Comparison of ENCODE assay signal across 21 cellular contexts in the genomic region with DNA sequence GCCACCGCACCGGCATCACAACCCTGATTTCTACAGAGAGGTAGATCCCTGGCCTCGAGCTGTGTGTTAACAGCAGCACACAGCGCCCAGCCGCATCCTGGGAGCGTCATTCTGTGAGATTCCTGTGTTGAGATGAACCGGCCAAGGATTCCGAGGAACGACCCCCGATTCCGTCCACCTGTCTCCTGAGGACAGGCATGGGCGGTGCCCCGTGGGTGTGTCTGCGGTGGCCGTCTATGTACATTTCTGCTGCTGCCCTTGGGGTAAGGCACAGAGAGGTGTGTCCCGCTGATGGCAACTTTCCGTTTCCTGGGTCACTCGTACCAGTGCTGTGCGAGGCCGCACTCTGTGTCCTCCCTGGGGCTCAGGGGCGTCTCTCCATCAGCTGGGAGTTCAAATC. TPM values are rescaled to one million over a fixed set of nuclear protein-coding genes. Genes with fewer than 3 reads are reported as not detected.
A peak's percentile ranks its signal among the peaks of the same experiment; 100 is the strongest.
DNase-seq lines count a peak whose midpoint lies in the region; ATAC-seq and TF ChIP-seq lines count a peak whose summit lies in the region.
"Had no signal": no experiment of that assay in that cellular context is flagged by ENCODE, and none has a peak within 500 bp of the region (broad histone marks: within the 10 kb centered on the region; RNA-seq: fewer than 3 reads in every experiment).

No MANE protein-coding gene starts in this region.

- H3K4me3 Mint-ChIP-seq in WTC11: no peak overlapping the region
- no peak overlapping the region for H3K4me3 Mint-ChIP-seq in activated naive CD8-positive, alpha-beta T cell treated with anti-CD3 and anti-CD28 coated beads, Interleukin-2, amount 50 U/mL, for 24 hours
- H3K4me3 Mint-ChIP-seq in activated CD4-positive, alpha-beta T cell treated with anti-CD3 and anti-CD28 coated beads, Interleukin-2, amount 10 ng/mL, durations not matched to agents 7 days and 5 days: no peak overlapping the region
- H3K4me3 Mint-ChIP-seq: CD14-positive monocyte had no signal

- H3K4me3 ChIP-seq in gastroesophageal sphincter: no peak overlapping the region
- H3K4me3 ChIP-seq in mesenchymal stem cell (ENCODE audit: insufficient read depth in 1 of 2, low read depth in 1 of 2, low read length in 2 of 2): no peak overlapping the region
- H3K4me3 ChIP-seq in testis: no peak overlapping the region
- H3K4me3 ChIP-seq: GM23248, PC-9 had no signal

- no peak overlapping the region for H2BK15ac ChIP-seq in mesenchymal stem cell (ENCODE audit: low read depth, poor library complexity, severe bottlenecking)

- CTCF ChIA-PET in WTC11 (lab: Charles Lee): no interaction called here
- CTCF ChIA-PET in activated CD4-positive, alpha-beta T cell treated with anti-CD3 and anti-CD28 coated beads, Interleukin-2, amount 10 ng/mL, durations not matched to agents 7 days and 5 days (lab: Charles Lee): no interaction called here

- H3K27ac Mint-ChIP-seq in WTC11: peak overlapping the region; percentile 68
- no peak overlapping the region for H3K27ac Mint-ChIP-seq in activated naive CD8-positive, alpha-beta T cell treated with anti-CD3 and anti-CD28 coated beads, Interleukin-2, amount 50 U/mL, for 24 hours
- no peak overlapping the region for H3K27ac Mint-ChIP-seq in activated CD4-positive, alpha-beta T cell treated with anti-CD3 and anti-CD28 coated beads, Interleukin-2, amount 10 ng/mL, durations not matched to agents 7 days and 5 days
- H3K27ac Mint-ChIP-seq: CD14-positive monocyte had no signal

- 81 to 100% methylated on average over 2 to 10 of the region's 21 CpGs for WGBS in gastroesophageal sphincter (ENCODE audit: low coverage in 1 of 2), 2 donors
- 97% methylated on average over 21 of the region's 21 CpGs for WGBS in mesenchymal stem cell
- WGBS in testis, 2 donors: 89 to 95% methylated on average over 10 to 20 of the region's 21 CpGs

- H3K4me1 ChIP-seq in gastroesophageal sphincter (peaks cover 0 to 14% (median 0%) of the 10 kb centered on the region in 3 donors), mesenchymal stem cell (ENCODE audit: control insufficient read depth, insufficient read depth, low read depth, low read length) (peaks cover 16% of the 10 kb centered on the region), testis (peaks cover 11% of the 10 kb centered on the region)

- H3K23ac ChIP-seq in mesenchymal stem cell (ENCODE audit: low read length in 2 of 2): no peak overlapping the region

- H2BK12ac ChIP-seq in mesenchymal stem cell (ENCODE audit: low read length in 2 of 2): peak overlapping the region in 1 of 2 experiments; percentile 7

- intact Hi-C loops in testis (cut with DNase I; ENCODE audit: low total_unique reads): no loop called here

- no peak overlapping the region for H2AFZ ChIP-seq in mesenchymal stem cell (ENCODE audit: low read depth, low read length)
- H2AFZ ChIP-seq: GM23248, PC-9 had no signal

- peak overlapping the region; percentile 91 for H4K91ac ChIP-seq in mesenchymal stem cell (ENCODE audit: low read length)

- no peak overlapping the region for H3K4me2 ChIP-seq in mesenchymal stem cell (ENCODE audit: low read length, poor library complexity, severe bottlenecking)
- H3K4me2 ChIP-seq: PC-9 had no signal

- TF ChIP-seq CTCF in WTC11 (IDR thresholded peaks at IDR 0.05): no peak
- TF ChIP-seq CTCF in gastroesophageal sphincter (IDR thresholded peaks at IDR 0.05): no peak
- TF ChIP-seq CTCF in testis (IDR thresholded peaks at IDR 0.05): no peak

- peak overlapping the region; percentile 7 to 33 for H3K18ac ChIP-seq in mesenchymal stem cell (ENCODE audit: low read depth in 1 of 2, low read length in 2 of 2)

- TF ChIP-seq EP300 in gastroesophageal sphincter (IDR thresholded peaks at IDR 0.05): no peak

- H3K79me1 ChIP-seq in mesenchymal stem cell (replicated peaks; ENCODE audit: low read length, poor library complexity, severe bottlenecking): peaks cover 58% of the 10 kb centered on the region

- no peak overlapping the region for H2BK5ac ChIP-seq in mesenchymal stem cell (ENCODE audit: low read depth, low read length, poor library complexity, severe bottlenecking)

- H3K27me3 Mint-ChIP-seq in WTC11 (ENCODE audit: low read depth): no peaks in the 10 kb centered on the region; the same call in 1 of the 2 replicates
- no peaks in the 10 kb centered on the region for H3K27me3 Mint-ChIP-seq in activated naive CD8-positive, alpha-beta T cell treated with anti-CD3 and anti-CD28 coated beads, Interleukin-2, amount 50 U/mL, for 24 hours
- H3K27me3 Mint-ChIP-seq in activated CD4-positive, alpha-beta T cell treated with anti-CD3 and anti-CD28 coated beads, Interleukin-2, amount 10 ng/mL, durations not matched to agents 7 days and 5 days: no peaks in the 10 kb centered on the region

- H2AK5ac ChIP-seq in mesenchymal stem cell (ENCODE audit: low read length, severe bottlenecking): no peak overlapping the region

- no peaks in the 10 kb centered on the region for H3K4me1 Mint-ChIP-seq in WTC11
- peaks cover 10% of the 10 kb centered on the region for H3K4me1 Mint-ChIP-seq in activated naive CD8-positive, alpha-beta T cell treated with anti-CD3 and anti-CD28 coated beads, Interleukin-2, amount 50 U/mL, for 24 hours
- H3K4me1 Mint-ChIP-seq in activated CD4-positive, alpha-beta T cell treated with anti-CD3 and anti-CD28 coated beads, Interleukin-2, amount 10 ng/mL, durations not matched to agents 7 days and 5 days: peaks cover 22% of the 10 kb centered on the region

- DNase-seq in WTC11 (ENCODE audit: low spot score) (no peak), mesenchymal stem cell (no peak), testis (no peak)
- no peak for DNase-seq in stimulated activated CD4-positive, alpha-beta T cell treated with anti-CD3 and anti-CD28 coated beads, Interleukin-15, amount 100 ng/mL, for 24 hours
- DNase-seq in activated naive CD8-positive, alpha-beta T cell treated with anti-CD3 and anti-CD28 coated beads, Interleukin-2, amount 50 U/mL, for 24 hours: no peak
- no peak for DNase-seq in activated CD4-positive, alpha-beta T cell treated with anti-CD3 and anti-CD28 coated beads, Interleukin-2, amount 50 U/mL, for 48 hours
- no peak for DNase-seq in activated CD4-positive, alpha-beta T cell treated with anti-CD3 and anti-CD28 coated beads, Interleukin-2, amount 10 ng/mL, durations not matched to agents 7 days and 5 days
- DNase-seq: AML-193, COR-L47, GF-D8, GM23248, Kasumi-1, MM.1S, NCI-H1105, NCI-H1694 treated with DMSO at 0.1 percent for 48 hours, NCI-H2107, NCI-H2227 treated with DMSO at 0.1 percent for 48 hours, NCI-H524, PC-9 had no signal

- no peak overlapping the region for H3K9ac ChIP-seq in mesenchymal stem cell (ENCODE audit: low read length)
- H3K9ac ChIP-seq: GM23248 had no signal

- H3K14ac ChIP-seq in mesenchymal stem cell (ENCODE audit: low read length in 2 of 2): no peak overlapping the region

- peak overlapping the region; percentile 57 for H4K8ac ChIP-seq in mesenchymal stem cell (ENCODE audit: low read length)

- POLR2A ChIA-PET in WTC11 (lab: Charles Lee): no interaction called here
- POLR2A ChIA-PET in activated CD4-positive, alpha-beta T cell treated with anti-CD3 and anti-CD28 coated beads, Interleukin-2, amount 10 ng/mL, durations not matched to agents 7 days and 5 days (lab: Charles Lee): no interaction called here

- TF ChIP-seq POLR2A in gastroesophageal sphincter (IDR thresholded peaks at IDR 0.05) (no peak), testis (IDR thresholded peaks at IDR 0.05) (no peak)

- peaks cover 8% of the 10 kb centered on the region for H3K9me3 Mint-ChIP-seq in WTC11
- H3K9me3 Mint-ChIP-seq in activated naive CD8-positive, alpha-beta T cell treated with anti-CD3 and anti-CD28 coated beads, Interleukin-2, amount 50 U/mL, for 24 hours: peaks cover 6% of the 10 kb centered on the region
- peaks cover 7% of the 10 kb centered on the region for H3K9me3 Mint-ChIP-seq in activated CD4-positive, alpha-beta T cell treated with anti-CD3 and anti-CD28 coated beads, Interleukin-2, amount 10 ng/mL, durations not matched to agents 7 days and 5 days

- H3K27ac ChIP-seq in gastroesophageal sphincter (peak overlapping the region in 3 of 4 donors; percentile 22 to 60 (median 26)), mesenchymal stem cell (ENCODE audit: low read length, poor library complexity, severe bottlenecking) (no peak overlapping the region), testis (peak overlapping the region; percentile 50 to 74)
- H3K27ac ChIP-seq: GM23248, PC-9 had no signal

- ATAC-seq in WTC11: no peak
- ATAC-seq in gastroesophageal sphincter: no peak
- no peak for ATAC-seq in activated naive CD8-positive, alpha-beta T cell treated with anti-CD3 and anti-CD28 coated beads, Interleukin-2, amount 50 U/mL, for 24 hours

- no peaks in the 10 kb centered on the region for H3K27me3 ChIP-seq in gastroesophageal sphincter
- H3K27me3 ChIP-seq in mesenchymal stem cell (ENCODE audit: control insufficient read depth in 1 of 2, insufficient read depth in 1 of 2, low read length in 2 of 2): no peaks in the 10 kb centered on the region
- no peaks in the 10 kb centered on the region for H3K27me3 ChIP-seq in testis

- H3K36me3 ChIP-seq in gastroesophageal sphincter (peaks cover 0 to 82% of the 10 kb centered on the region in 2 donors), mesenchymal stem cell (ENCODE audit: control insufficient read depth in 1 of 2, insufficient read depth in 2 of 2, low read depth in 1 of 2, low read length in 2 of 2) (peaks cover 69 to 82% of the 10 kb centered on the region in 2 experiments), testis (ENCODE audit: low read depth, missing control alignments) (no peaks in the 10 kb centered on the region)

- H3K4ac ChIP-seq in mesenchymal stem cell (ENCODE audit: low read depth in 1 of 2, low read length in 2 of 2): peak overlapping the region in 1 of 2 experiments; percentile 1

- H3K9me3 ChIP-seq in gastroesophageal sphincter (no peaks in the 10 kb centered on the region), mesenchymal stem cell (ENCODE audit: control insufficient read depth, low read length) (no peaks in the 10 kb centered on the region), testis (no peaks in the 10 kb centered on the region)

- H2BK120ac ChIP-seq in mesenchymal stem cell (ENCODE audit: low read depth, low read length): no peak overlapping the region

- H3K36me3 Mint-ChIP-seq in WTC11: peaks cover 51% of the 10 kb centered on the region
- H3K36me3 Mint-ChIP-seq in activated naive CD8-positive, alpha-beta T cell treated with anti-CD3 and anti-CD28 coated beads, Interleukin-2, amount 50 U/mL, for 24 hours (ENCODE audit: low read depth): peaks cover 22% of the 10 kb centered on the region
- peaks cover 32% of the 10 kb centered on the region for H3K36me3 Mint-ChIP-seq in activated CD4-positive, alpha-beta T cell treated with anti-CD3 and anti-CD28 coated beads, Interleukin-2, amount 10 ng/mL, durations not matched to agents 7 days and 5 days (ENCODE audit: low read depth)

RNA-seq across cellular contexts. Expression of gene F2RL3, which starts 16.1 kb away (rescaled TPM):
- total RNA-seq in WTC11 (2021) (0.11 to 0.14 TPM in 2 of 3 replicates, not detected in the other), gastroesophageal sphincter (1 to 10 TPM; 2.3 to 5.1 (median 2.7) TPM), testis (1 to 10 TPM; 4.6 to 6.9 TPM)
- 10.2 TPM for polyA plus RNA-seq in mesenchymal stem cell (2013, experiment 1 of 2)
- 9.7 TPM for polyA plus RNA-seq in mesenchymal stem cell (2013, experiment 2 of 2)
- polyA plus RNA-seq in testis (ENCODE audit: insufficient read depth, low read depth, low replicate concordance): 4.4 TPM
- under 1 TPM; 0.35 to 0.65 TPM for total RNA-seq in activated CD4-positive, alpha-beta T cell treated with anti-CD3 and anti-CD28 coated beads, Interleukin-2, amount 10 ng/mL, durations not matched to agents 7 days and 5 days
- total RNA-seq: GM23248, PC-9 had no signal
- polyA plus RNA-seq: CD14-positive monocyte, GM23248 had no signal

RNA-seq across cellular contexts. Expression of gene SIN3B, which starts 43.5 kb away (rescaled TPM):
- total RNA-seq in WTC11 (2021) (76.8 to 87.7 TPM (median 80.0 TPM) in 3 replicates), gastroesophageal sphincter (10 to 100 TPM; 19.7 to 55.7 (median 45.8) TPM), testis (100 to 1,000 TPM; 231 to 283 TPM)
- 30.8 TPM for polyA plus RNA-seq in mesenchymal stem cell (2013, experiment 1 of 2)
- polyA plus RNA-seq in mesenchymal stem cell (2013, experiment 2 of 2): 28.0 TPM
- 70.6 TPM for polyA plus RNA-seq in testis (ENCODE audit: insufficient read depth, low read depth, low replicate concordance)
- 10 to 100 TPM; 31.4 to 33.6 TPM for total RNA-seq in activated CD4-positive, alpha-beta T cell treated with anti-CD3 and anti-CD28 coated beads, Interleukin-2, amount 10 ng/mL, durations not matched to agents 7 days and 5 days
